15 cellular contexts compared by ENCODE assay signal in the genomic region with DNA sequence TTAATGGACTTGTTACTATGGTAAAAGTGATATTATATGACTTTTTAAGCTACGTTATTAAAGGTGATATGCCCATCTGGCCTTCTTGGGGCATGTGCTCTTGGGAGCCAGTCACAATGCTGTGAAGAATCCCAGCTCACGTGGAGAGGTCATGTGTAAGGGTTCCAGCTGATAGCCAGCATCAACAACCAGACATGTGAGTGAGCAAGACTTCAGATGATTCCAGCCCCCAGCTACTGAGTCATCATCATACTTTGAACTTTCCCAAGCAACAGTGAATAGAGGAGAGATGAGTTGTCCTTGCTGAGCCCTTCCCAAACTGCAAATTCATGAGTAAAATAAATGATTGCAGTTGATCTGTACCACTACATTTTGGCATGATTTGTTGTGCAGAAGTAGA.
A peak's percentile ranks its signal among the peaks of the same experiment; 100 is the strongest.
DNase-seq lines count a peak whose midpoint lies in the region; ATAC-seq and TF ChIP-seq lines count a peak whose summit lies in the region.
"Had no signal": no experiment of that assay in that cellular context is flagged by ENCODE, and none has a peak within 500 bp of the region (broad histone marks: within the 10 kb centered on the region; RNA-seq: fewer than 3 reads in every experiment).

No MANE protein-coding gene starts in this region.

- H3K79me2 ChIP-seq in PC-3 (ENCODE audit: low read length): no peaks in the 10 kb centered on the region

- no peak overlapping the region for H3K27ac Mint-ChIP-seq in T-helper 2 cell treated with Interferon-gamma antibody and Interleukin-4, amounts not matched to agents 5 μg/mL and 100 μg/mL, for 36 hours
- H3K27ac Mint-ChIP-seq in activated CD4-positive, alpha-beta T cell treated with anti-CD3 and anti-CD28 coated beads, Interleukin-2, amount 10 ng/mL, durations not matched to agents 24 days and 14 days: no peak overlapping the region
- H3K27ac Mint-ChIP-seq: activated naive CD4-positive, alpha-beta T cell treated with anti-CD3 and anti-CD28 coated beads, Interleukin-2, amount 50 U/mL, for 72 hours; CD4-positive, CD25-positive, alpha-beta regulatory T cell had no signal

- H3F3A ChIP-seq in PC-3 (ENCODE audit: low read length, unreplicated experiment): no peaks in the 10 kb centered on the region

- no peak overlapping the region for H3K9ac ChIP-seq in PC-3 (ENCODE audit: low read length)

- TF ChIP-seq CTCF in PC-3 (conservative IDR thresholded peaks at IDR 0.05; ENCODE audit: low read depth, low read length) (no peak), BE2C (IDR thresholded peaks at IDR 0.05; ENCODE audit: low read depth, low read length) (no peak)

- H4K20me1 ChIP-seq in PC-3 (ENCODE audit: low read length): no peaks in the 10 kb centered on the region

- POLR2A ChIA-PET in PC-3 (lab: Charles Lee; ENCODE audit: unreplicated experiment): no interaction called here

- H3K36me3 ChIP-seq in PC-3 (ENCODE audit: low read depth, low read length) (no peaks in the 10 kb centered on the region), BE2C (no peaks in the 10 kb centered on the region)
- H3K36me3 ChIP-seq: left ventricle myocardium inferior, thoracic aorta had no signal

- ATAC-seq in PC-3 (no peak), esophagus mucosa (peak; percentile 49)
- ATAC-seq: activated naive CD4-positive, alpha-beta T cell treated with anti-CD3 and anti-CD28 coated beads, Interleukin-2, amount 50 U/mL, for 72 hours; SK-N-SH treated with all-trans-retinoic acid at 6 μM for 48 hours had no signal

- BruUV-seq in PC-3 (replicated peaks; lab: Mats Ljungman, UMichigan): no TSS peak

- intact Hi-C loops in PC-3 (cut with micrococcal nuclease): no loop called here
- intact Hi-C loops in activated CD4-positive, alpha-beta T cell treated with anti-CD3 and anti-CD28 coated beads, Interleukin-2, amount 10 ng/mL, durations not matched to agents 24 days and 14 days (cut with micrococcal nuclease): no loop called here

- no peaks in the 10 kb centered on the region for H3K9me3 Mint-ChIP-seq in T-helper 2 cell treated with Interferon-gamma antibody and Interleukin-4, amounts not matched to agents 5 μg/mL and 100 μg/mL, for 36 hours
- no peaks in the 10 kb centered on the region for H3K9me3 Mint-ChIP-seq in activated CD4-positive, alpha-beta T cell treated with anti-CD3 and anti-CD28 coated beads, Interleukin-2, amount 10 ng/mL, durations not matched to agents 24 days and 14 days

- no peaks in the 10 kb centered on the region for H3K9me3 ChIP-seq in PC-3 (ENCODE audit: low read length)
- no peaks in the 10 kb centered on the region for H3K9me3 ChIP-seq in BE2C
- H3K9me3 ChIP-seq: left ventricle myocardium inferior, thoracic aorta had no signal

- CTCF ChIA-PET in PC-3 (lab: Charles Lee): no interaction called here

- no peak overlapping the region for H3K4me3 Mint-ChIP-seq in T-helper 2 cell treated with Interferon-gamma antibody and Interleukin-4, amounts not matched to agents 5 μg/mL and 100 μg/mL, for 36 hours
- no peak overlapping the region for H3K4me3 Mint-ChIP-seq in activated CD4-positive, alpha-beta T cell treated with anti-CD3 and anti-CD28 coated beads, Interleukin-2, amount 10 ng/mL, durations not matched to agents 24 days and 14 days
- H3K4me3 Mint-ChIP-seq: CD4-positive, CD25-positive, alpha-beta regulatory T cell had no signal

- H3K4me3 ChIP-seq in PC-3 (ENCODE audit: low read length): no peak overlapping the region
- H3K4me3 ChIP-seq in BE2C (ENCODE audit: low read depth, low read length): no peak overlapping the region
- H3K4me3 ChIP-seq: dorsolateral prefrontal cortex, left ventricle myocardium inferior, thoracic aorta had no signal

- H3K27me3 ChIP-seq in PC-3 (ENCODE audit: low read length) (no peaks in the 10 kb centered on the region), BE2C (no peaks in the 10 kb centered on the region)

- DNase-seq in HCEC 1CT (peak; percentile 48), PC-3 (peak; percentile 33), stromal cell of bone marrow (ENCODE audit: low read depth) (peak; percentile 16), BE2C (no peak)
- DNase-seq in T-helper 2 cell treated with Interferon-gamma antibody and Interleukin-4, amounts not matched to agents 5 μg/mL and 100 μg/mL, for 36 hours (ENCODE audit: low spot score): no peak
- DNase-seq in activated CD4-positive, alpha-beta T cell treated with anti-CD3 and anti-CD28 coated beads, Interleukin-2, amount 10 ng/mL, durations not matched to agents 24 days and 14 days: no peak
- DNase-seq: CD4-positive, CD25-positive, alpha-beta regulatory T cell; dorsolateral prefrontal cortex; left ventricle myocardium inferior; NCI-H446 treated with DMSO at 0.1 percent for 48 hours; stimulated activated CD4-positive, alpha-beta T cell treated with anti-CD3 and anti-CD28 coated beads, Interleukin-4, amount 100 ng/mL, for 4 hours had no signal

- H3K27ac ChIP-seq in PC-3 (ENCODE audit: low read length): peak overlapping the region; percentile 12; the same call in 1 of the 2 replicates
- H3K27ac ChIP-seq: dorsolateral prefrontal cortex, left ventricle myocardium inferior, thoracic aorta had no signal

- H3K4me2 ChIP-seq in PC-3 (ENCODE audit: low read length): no peak overlapping the region

- no peaks in the 10 kb centered on the region for H3K9me2 ChIP-seq in PC-3 (replicated peaks; ENCODE audit: low read length)

- peaks cover 11% of the 10 kb centered on the region for H3K4me1 ChIP-seq in PC-3 (ENCODE audit: insufficient read depth, low read length)
- no peaks in the 10 kb centered on the region for H3K4me1 ChIP-seq in BE2C
- H3K4me1 ChIP-seq: left ventricle myocardium inferior had no signal

- no peak overlapping the region for H2AFZ ChIP-seq in PC-3 (ENCODE audit: low read length)

- H3K36me3 Mint-ChIP-seq in T-helper 2 cell treated with Interferon-gamma antibody and Interleukin-4, amounts not matched to agents 5 μg/mL and 100 μg/mL, for 36 hours (ENCODE audit: low read depth): no peaks in the 10 kb centered on the region
- no peaks in the 10 kb centered on the region for H3K36me3 Mint-ChIP-seq in activated CD4-positive, alpha-beta T cell treated with anti-CD3 and anti-CD28 coated beads, Interleukin-2, amount 10 ng/mL, durations not matched to agents 24 days and 14 days (ENCODE audit: low read depth)
- H3K36me3 Mint-ChIP-seq: activated naive CD4-positive, alpha-beta T cell treated with anti-CD3 and anti-CD28 coated beads, Interleukin-2, amount 50 U/mL, for 72 hours; CD4-positive, CD25-positive, alpha-beta regulatory T cell had no signal

- no peaks in the 10 kb centered on the region for H3K27me3 Mint-ChIP-seq in T-helper 2 cell treated with Interferon-gamma antibody and Interleukin-4, amounts not matched to agents 5 μg/mL and 100 μg/mL, for 36 hours (ENCODE audit: low read depth)
- no peaks in the 10 kb centered on the region for H3K27me3 Mint-ChIP-seq in activated CD4-positive, alpha-beta T cell treated with anti-CD3 and anti-CD28 coated beads, Interleukin-2, amount 10 ng/mL, durations not matched to agents 24 days and 14 days
- H3K27me3 Mint-ChIP-seq: CD4-positive, CD25-positive, alpha-beta regulatory T cell had no signal

- no peaks in the 10 kb centered on the region for H3K4me1 Mint-ChIP-seq in T-helper 2 cell treated with Interferon-gamma antibody and Interleukin-4, amounts not matched to agents 5 μg/mL and 100 μg/mL, for 36 hours (ENCODE audit: low read depth)
- no peaks in the 10 kb centered on the region for H3K4me1 Mint-ChIP-seq in activated CD4-positive, alpha-beta T cell treated with anti-CD3 and anti-CD28 coated beads, Interleukin-2, amount 10 ng/mL, durations not matched to agents 24 days and 14 days
- H3K4me1 Mint-ChIP-seq: CD4-positive, CD25-positive, alpha-beta regulatory T cell had no signal

Comparison
In these comparisons a context has a peak if more than half of its experiments do, and no peak if none do; other contexts are left out.
1. DNase-seq: peak in HCEC 1CT (single experiment), PC-3 (single experiment) and stromal cell of bone marrow (single experiment); none in T-helper 2 cell treated with Interferon-gamma antibody and Interleukin-4, amounts not matched to agents 5 μg/mL and 100 μg/mL, for 36 hours (single experiment), BE2C (single experiment) and activated CD4-positive, alpha-beta T cell treated with anti-CD3 and anti-CD28 coated beads, Interleukin-2, amount 10 ng/mL, durations not matched to agents 24 days and 14 days (single experiment).